ENCODE assay signal across 1 cellular context in the genomic region with DNA sequence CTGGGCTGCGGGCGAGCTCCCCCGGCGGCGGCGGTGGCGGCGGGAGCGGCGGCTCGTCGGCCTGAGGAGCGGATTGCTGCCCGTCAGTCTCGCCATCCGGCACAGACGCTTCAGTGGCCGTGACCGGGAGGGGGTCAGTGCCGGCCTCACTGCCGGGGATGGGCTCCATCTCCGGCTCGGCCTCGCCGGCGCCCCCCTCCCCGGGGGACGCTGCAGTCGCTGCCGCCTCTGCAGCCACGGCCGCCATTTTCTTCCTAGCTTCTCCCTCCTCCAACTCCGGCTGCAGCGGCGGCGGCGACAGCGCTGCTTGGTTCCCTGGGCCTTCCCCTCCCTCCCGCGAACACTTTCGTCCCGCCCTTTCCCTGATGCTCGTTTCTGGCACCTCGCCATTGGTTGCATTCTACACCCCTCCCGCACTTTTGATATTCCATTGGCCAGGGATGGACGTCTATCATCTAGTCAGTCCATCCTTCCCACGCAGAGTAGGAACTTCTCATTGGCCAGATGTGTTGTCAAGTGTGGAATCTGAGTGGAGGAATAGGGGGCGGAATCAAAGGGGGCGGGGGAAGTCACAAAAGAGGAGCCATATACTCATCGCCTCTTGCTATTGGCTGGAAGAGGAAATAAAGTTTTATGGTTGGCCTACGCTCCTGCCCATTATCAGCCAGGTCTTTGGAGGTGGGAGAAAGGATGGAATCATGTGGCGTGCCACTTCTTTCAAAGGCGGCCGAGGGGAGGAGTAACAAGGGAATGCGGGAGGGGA.
TF ChIP-seq lines count a peak whose summit lies in the region.

A gene with protein sequence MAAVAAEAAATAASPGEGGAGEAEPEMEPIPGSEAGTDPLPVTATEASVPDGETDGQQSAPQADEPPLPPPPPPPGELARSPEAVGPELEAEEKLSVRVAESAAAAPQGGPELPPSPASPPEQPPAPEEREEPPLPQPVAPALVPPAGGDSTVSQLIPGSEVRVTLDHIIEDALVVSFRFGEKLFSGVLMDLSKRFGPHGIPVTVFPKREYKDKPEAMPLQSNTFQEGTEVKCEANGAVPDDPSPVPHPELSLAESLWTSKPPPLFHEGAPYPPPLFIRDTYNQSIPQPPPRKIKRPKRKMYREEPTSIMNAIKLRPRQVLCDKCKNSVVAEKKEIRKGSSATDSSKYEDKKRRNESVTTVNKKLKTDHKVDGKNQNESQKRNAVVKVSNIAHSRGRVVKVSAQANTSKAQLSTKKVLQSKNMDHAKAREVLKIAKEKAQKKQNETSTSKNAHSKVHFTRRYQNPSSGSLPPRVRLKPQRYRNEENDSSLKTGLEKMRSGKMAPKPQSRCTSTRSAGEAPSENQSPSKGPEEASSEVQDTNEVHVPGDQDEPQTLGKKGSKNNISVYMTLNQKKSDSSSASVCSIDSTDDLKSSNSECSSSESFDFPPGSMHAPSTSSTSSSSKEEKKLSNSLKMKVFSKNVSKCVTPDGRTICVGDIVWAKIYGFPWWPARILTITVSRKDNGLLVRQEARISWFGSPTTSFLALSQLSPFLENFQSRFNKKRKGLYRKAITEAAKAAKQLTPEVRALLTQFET (minus strand): TSS at position 309 of the 763 bp plus-strand sequence. CDS start 62 bp downstream, at position 247.

TF ChIP-seq in SK-N-SH, 30 proteins besides CTCF, POLR2A, EP300 and RAD21 (continued from another document):
- TF ChIP-seq, protein P1, sequence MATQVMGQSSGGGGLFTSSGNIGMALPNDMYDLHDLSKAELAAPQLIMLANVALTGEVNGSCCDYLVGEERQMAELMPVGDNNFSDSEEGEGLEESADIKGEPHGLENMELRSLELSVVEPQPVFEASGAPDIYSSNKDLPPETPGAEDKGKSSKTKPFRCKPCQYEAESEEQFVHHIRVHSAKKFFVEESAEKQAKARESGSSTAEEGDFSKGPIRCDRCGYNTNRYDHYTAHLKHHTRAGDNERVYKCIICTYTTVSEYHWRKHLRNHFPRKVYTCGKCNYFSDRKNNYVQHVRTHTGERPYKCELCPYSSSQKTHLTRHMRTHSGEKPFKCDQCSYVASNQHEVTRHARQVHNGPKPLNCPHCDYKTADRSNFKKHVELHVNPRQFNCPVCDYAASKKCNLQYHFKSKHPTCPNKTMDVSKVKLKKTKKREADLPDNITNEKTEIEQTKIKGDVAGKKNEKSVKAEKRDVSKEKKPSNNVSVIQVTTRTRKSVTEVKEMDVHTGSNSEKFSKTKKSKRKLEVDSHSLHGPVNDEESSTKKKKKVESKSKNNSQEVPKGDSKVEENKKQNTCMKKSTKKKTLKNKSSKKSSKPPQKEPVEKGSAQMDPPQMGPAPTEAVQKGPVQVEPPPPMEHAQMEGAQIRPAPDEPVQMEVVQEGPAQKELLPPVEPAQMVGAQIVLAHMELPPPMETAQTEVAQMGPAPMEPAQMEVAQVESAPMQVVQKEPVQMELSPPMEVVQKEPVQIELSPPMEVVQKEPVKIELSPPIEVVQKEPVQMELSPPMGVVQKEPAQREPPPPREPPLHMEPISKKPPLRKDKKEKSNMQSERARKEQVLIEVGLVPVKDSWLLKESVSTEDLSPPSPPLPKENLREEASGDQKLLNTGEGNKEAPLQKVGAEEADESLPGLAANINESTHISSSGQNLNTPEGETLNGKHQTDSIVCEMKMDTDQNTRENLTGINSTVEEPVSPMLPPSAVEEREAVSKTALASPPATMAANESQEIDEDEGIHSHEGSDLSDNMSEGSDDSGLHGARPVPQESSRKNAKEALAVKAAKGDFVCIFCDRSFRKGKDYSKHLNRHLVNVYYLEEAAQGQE (IDR thresholded peaks at IDR 0.05; ENCODE audit: low read depth, low read length), result no peak
- TF ChIP-seq, protein P2, sequence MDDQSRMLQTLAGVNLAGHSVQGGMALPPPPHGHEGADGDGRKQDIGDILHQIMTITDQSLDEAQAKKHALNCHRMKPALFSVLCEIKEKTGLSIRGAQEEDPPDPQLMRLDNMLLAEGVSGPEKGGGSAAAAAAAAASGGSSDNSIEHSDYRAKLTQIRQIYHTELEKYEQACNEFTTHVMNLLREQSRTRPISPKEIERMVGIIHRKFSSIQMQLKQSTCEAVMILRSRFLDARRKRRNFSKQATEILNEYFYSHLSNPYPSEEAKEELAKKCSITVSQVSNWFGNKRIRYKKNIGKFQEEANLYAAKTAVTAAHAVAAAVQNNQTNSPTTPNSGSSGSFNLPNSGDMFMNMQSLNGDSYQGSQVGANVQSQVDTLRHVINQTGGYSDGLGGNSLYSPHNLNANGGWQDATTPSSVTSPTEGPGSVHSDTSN (IDR thresholded peaks at IDR 0.05), result peak; percentile 100
- 0 out of 2 replicates have a peak, but pooled peaks have one; percentile 50 for TF ChIP-seq GABPA (IDR thresholded peaks at IDR 0.05; ENCODE audit: low read depth)
- TF ChIP-seq GATA2 (CRISPR knock-in tag; IDR thresholded peaks at IDR 0.05), result no peak
- no peak for TF ChIP-seq NRF1 (IDR thresholded peaks at IDR 0.05; ENCODE audit: low read depth, low read length)
- TF ChIP-seq JUND (IDR thresholded peaks at IDR 0.05), result no peak
- no peak; the same call in 1 of the 2 replicates for TF ChIP-seq TCF12 (IDR thresholded peaks at IDR 0.05)
- TF ChIP-seq RCOR1 (IDR thresholded peaks at IDR 0.05; ENCODE audit: low read length), result no peak
- TF ChIP-seq, protein P3, sequence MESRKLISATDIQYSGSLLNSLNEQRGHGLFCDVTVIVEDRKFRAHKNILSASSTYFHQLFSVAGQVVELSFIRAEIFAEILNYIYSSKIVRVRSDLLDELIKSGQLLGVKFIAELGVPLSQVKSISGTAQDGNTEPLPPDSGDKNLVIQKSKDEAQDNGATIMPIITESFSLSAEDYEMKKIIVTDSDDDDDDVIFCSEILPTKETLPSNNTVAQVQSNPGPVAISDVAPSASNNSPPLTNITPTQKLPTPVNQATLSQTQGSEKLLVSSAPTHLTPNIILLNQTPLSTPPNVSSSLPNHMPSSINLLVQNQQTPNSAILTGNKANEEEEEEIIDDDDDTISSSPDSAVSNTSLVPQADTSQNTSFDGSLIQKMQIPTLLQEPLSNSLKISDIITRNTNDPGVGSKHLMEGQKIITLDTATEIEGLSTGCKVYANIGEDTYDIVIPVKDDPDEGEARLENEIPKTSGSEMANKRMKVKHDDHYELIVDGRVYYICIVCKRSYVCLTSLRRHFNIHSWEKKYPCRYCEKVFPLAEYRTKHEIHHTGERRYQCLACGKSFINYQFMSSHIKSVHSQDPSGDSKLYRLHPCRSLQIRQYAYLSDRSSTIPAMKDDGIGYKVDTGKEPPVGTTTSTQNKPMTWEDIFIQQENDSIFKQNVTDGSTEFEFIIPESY (IDR thresholded peaks at IDR 0.05; ENCODE audit: borderline replicate concordance, low read depth), result peak; percentile 85
- peak; percentile 93 for TF ChIP-seq CHD2 (IDR thresholded peaks at IDR 0.05; ENCODE audit: low read length, partially characterized antibody)
- no peak for TF ChIP-seq MEF2A (IDR thresholded peaks at IDR 0.05; ENCODE audit: borderline replicate concordance, low read depth)
- TF ChIP-seq RFX5 (IDR thresholded peaks at IDR 0.05; ENCODE audit: low read length), result peak; percentile 69; the same call in 1 of the 2 replicates
- TF ChIP-seq, protein P4, sequence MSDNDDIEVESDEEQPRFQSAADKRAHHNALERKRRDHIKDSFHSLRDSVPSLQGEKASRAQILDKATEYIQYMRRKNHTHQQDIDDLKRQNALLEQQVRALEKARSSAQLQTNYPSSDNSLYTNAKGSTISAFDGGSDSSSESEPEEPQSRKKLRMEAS (IDR thresholded peaks at IDR 0.05; ENCODE audit: low read depth), result peak; percentile 73
- peak; percentile 64; the same call in 1 of the 2 replicates for TF ChIP-seq SIN3A (IDR thresholded peaks at IDR 0.05; ENCODE audit: borderline replicate concordance, low read depth, low read length)
- TF ChIP-seq RXRA (IDR thresholded peaks at IDR 0.05; ENCODE audit: borderline replicate concordance, low read depth), result no peak
- no peak for TF ChIP-seq FOXM1 (IDR thresholded peaks at IDR 0.05; ENCODE audit: low read depth)
- no peak for TF ChIP-seq TEAD4 (IDR thresholded peaks at IDR 0.05; ENCODE audit: borderline replicate concordance, insufficient read depth)
